In genomic region chr2:127070221-127070620, GRCh38 we compare ENCODE assay signal across 21 cellular contexts.
"Had no signal": no experiment of that assay in that cellular context is flagged by ENCODE, and none has a peak within 500 bp of the region (broad histone marks: within the 10 kb centered on the region; RNA-seq: fewer than 3 reads in every experiment).

No MANE protein-coding gene starts in this region.

- H3K27me3 Mint-ChIP-seq: activated CD4-positive, alpha-beta T cell treated with anti-CD3 and anti-CD28 coated beads, Interleukin-2, amount 10 ng/mL, durations not matched to agents 7 days and 5 days; activated naive CD8-positive, alpha-beta T cell treated with anti-CD3 and anti-CD28 coated beads, Interleukin-2, amount 10 ng/mL, durations not matched to agents 7 days and 5 days; brain had no signal

- H3K4me3 Mint-ChIP-seq: activated CD4-positive, alpha-beta T cell treated with anti-CD3 and anti-CD28 coated beads, Interleukin-2, amount 10 ng/mL, durations not matched to agents 7 days and 5 days; activated CD8-positive, alpha-beta T cell treated with anti-CD3 and anti-CD28 coated beads, Interleukin-2, amount 10 ng/mL, durations not matched to agents 7 days and 5 days; activated naive CD8-positive, alpha-beta T cell treated with anti-CD3 and anti-CD28 coated beads, Interleukin-2, amount 10 ng/mL, durations not matched to agents 7 days and 5 days; brain; mesothelial cell of epicardium; nephron progenitor cell had no signal

- H3K27me3 ChIP-seq: colonic mucosa, foreskin keratinocyte, right atrium auricular region had no signal

- H3K9me3 Mint-ChIP-seq: activated CD4-positive, alpha-beta T cell treated with anti-CD3 and anti-CD28 coated beads, Interleukin-2, amount 10 ng/mL, durations not matched to agents 7 days and 5 days; activated naive CD8-positive, alpha-beta T cell treated with anti-CD3 and anti-CD28 coated beads, Interleukin-2, amount 10 ng/mL, durations not matched to agents 7 days and 5 days; brain; mesothelial cell of epicardium; nephron progenitor cell had no signal

- H3K27ac ChIP-seq: colonic mucosa, foreskin keratinocyte, right atrium auricular region had no signal

- H3K27ac Mint-ChIP-seq: activated CD4-positive, alpha-beta T cell treated with anti-CD3 and anti-CD28 coated beads, Interleukin-2, amount 10 ng/mL, durations not matched to agents 7 days and 5 days; activated naive CD8-positive, alpha-beta T cell treated with anti-CD3 and anti-CD28 coated beads, Interleukin-2, amount 10 ng/mL, durations not matched to agents 7 days and 5 days; mesothelial cell of epicardium had no signal

- DNase-seq: activated CD4-positive, alpha-beta T cell treated with anti-CD3 and anti-CD28 coated beads, Interleukin-2, amount 10 ng/mL, durations not matched to agents 7 days and 5 days; activated CD8-positive, alpha-beta T cell treated with anti-CD3 and anti-CD28 coated beads, Interleukin-2, amount 10 ng/mL, durations not matched to agents 7 days and 5 days; activated effector memory CD4-positive, alpha-beta T cell treated with anti-CD3 and anti-CD28 coated beads, Interleukin-2, amount 50 U/mL, for 16 hours; activated naive CD8-positive, alpha-beta T cell treated with anti-CD3 and anti-CD28 coated beads, Interleukin-2, amount 10 ng/mL, durations not matched to agents 7 days and 5 days; activated T-cell treated with anti-CD3 and anti-CD28 coated beads, Interleukin-2, amount 50 U/mL, for 48 hours; anterior cingulate cortex; central memory CD4-positive, alpha-beta T cell; colonic mucosa; foreskin keratinocyte; glutamatergic neuron; hippocampal formation; islet precursor cell; nephron progenitor cell; nucleus accumbens; SK-N-SH; stimulated activated CD4-positive, alpha-beta T cell treated with anti-CD3 and anti-CD28 coated beads, Interleukin-15, amount 100 ng/mL, for 24 hours; stimulated activated CD4-positive, alpha-beta T cell treated with anti-CD3 and anti-CD28 coated beads, Interleukin-4, amount 100 ng/mL, for 1 hour; T-helper 1 cell had no signal
